8 cellular contexts compared by ENCODE assay signal in the genomic region with DNA sequence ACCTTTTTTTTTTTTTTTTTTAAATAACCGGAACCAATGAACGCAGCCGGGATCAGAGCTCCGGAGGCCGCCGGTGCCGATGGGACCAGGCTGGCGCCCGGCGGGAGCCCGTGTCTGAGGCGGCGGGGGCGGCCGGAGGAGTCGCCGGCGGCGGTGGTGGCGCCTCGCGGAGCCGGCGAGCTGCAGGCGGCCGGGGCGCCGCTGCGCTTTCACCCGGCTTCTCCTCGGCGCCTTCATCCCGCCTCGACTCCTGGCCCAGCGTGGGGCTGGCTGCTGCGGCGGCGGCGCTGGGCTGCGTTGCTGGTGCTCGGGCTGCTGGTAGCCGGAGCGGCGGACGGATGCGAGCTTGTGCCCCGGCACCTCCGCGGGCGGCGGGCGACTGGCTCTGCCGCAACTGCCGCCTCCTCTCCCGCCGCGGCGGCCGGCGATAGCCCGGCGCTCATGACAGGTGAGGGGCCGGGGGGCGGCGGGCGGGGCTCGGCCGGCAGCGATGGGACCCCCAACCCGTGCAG. TPM values are rescaled to one million over a fixed set of nuclear protein-coding genes. Genes with fewer than 3 reads are reported as not detected.
DNase-seq lines count a peak whose midpoint lies in the region; ATAC-seq and TF ChIP-seq lines count a peak whose summit lies in the region.

No MANE protein-coding gene starts in this region.

- H3K27me3 Mint-ChIP-seq in activated naive CD8-positive, alpha-beta T cell treated with anti-CD3 and anti-CD28 coated beads, Interleukin-2, amount 10 ng/mL, durations not matched to agents 7 days and 5 days: no peaks in the 10 kb centered on the region

- H3K4me3 ChIP-seq in SK-N-MC: peak overlapping the region; percentile 86
- H3K4me3 ChIP-seq in psoas muscle: peak overlapping the region; percentile 94

- H3K27ac Mint-ChIP-seq in activated naive CD8-positive, alpha-beta T cell treated with anti-CD3 and anti-CD28 coated beads, Interleukin-2, amount 10 ng/mL, durations not matched to agents 7 days and 5 days: peak overlapping the region; percentile 96

- H3K9me3 Mint-ChIP-seq in activated naive CD8-positive, alpha-beta T cell treated with anti-CD3 and anti-CD28 coated beads, Interleukin-2, amount 10 ng/mL, durations not matched to agents 7 days and 5 days: no peaks in the 10 kb centered on the region

- WGBS in psoas muscle, 3 donors: 0% methylated on average over 35 to 70 of the region's 70 CpGs

- no peaks in the 10 kb centered on the region for H3K9me3 ChIP-seq in SK-N-MC (ENCODE audit: low read depth, low read length)
- H3K9me3 ChIP-seq in psoas muscle: no peaks in the 10 kb centered on the region

- TF ChIP-seq CTCF in psoas muscle (IDR thresholded peaks at IDR 0.05): no peak

- H3K36me3 ChIP-seq in SK-N-MC (ENCODE audit: insufficient read depth, low read length) (no peaks in the 10 kb centered on the region), psoas muscle (ENCODE audit: insufficient read depth in 1 of 2, low read depth in 1 of 2) (no peaks in the 10 kb centered on the region)

- H3K9ac ChIP-seq in SK-N-MC (ENCODE audit: insufficient read length): no peak overlapping the region

- peak in 9 of 14 donors; percentile 57 to 82 (median 70) for DNase-seq in C1 segment of cervical spinal cord (lab: John Stamatoyannopoulos, UW)
- DNase-seq in SK-N-MC (ENCODE audit: low read depth, low spot score): no peak
- peak; percentile 77 for DNase-seq in activated naive CD8-positive, alpha-beta T cell treated with anti-CD3 and anti-CD28 coated beads, Interleukin-2, amount 10 ng/mL, durations not matched to agents 7 days and 5 days
- peak; percentile 64 for DNase-seq in left cardiac atrium
- DNase-seq in psoas muscle: peak; percentile 67 to 76
- no peak for DNase-seq in midbrain (lab: John Stamatoyannopoulos, UW)

- POLR2A ChIA-PET in activated naive CD8-positive, alpha-beta T cell treated with anti-CD3 and anti-CD28 coated beads, Interleukin-2, amount 10 ng/mL, durations not matched to agents 7 days and 5 days (lab: Charles Lee): interaction anchor here (0.7 to 6.5 kb wide), 21 partner anchors 12 to 1001 kb away, joined by 3 to 209 read pairs (median 5); a partner anchor contains a TSS

- peaks cover 41% of the 10 kb centered on the region for H3K4me1 Mint-ChIP-seq in activated naive CD8-positive, alpha-beta T cell treated with anti-CD3 and anti-CD28 coated beads, Interleukin-2, amount 10 ng/mL, durations not matched to agents 7 days and 5 days

- H3K4me1 ChIP-seq in psoas muscle: peaks cover 45% of the 10 kb centered on the region

- no peaks in the 10 kb centered on the region for H3K36me3 Mint-ChIP-seq in activated naive CD8-positive, alpha-beta T cell treated with anti-CD3 and anti-CD28 coated beads, Interleukin-2, amount 10 ng/mL, durations not matched to agents 7 days and 5 days

- no peak overlapping the region; the same call in 1 of the 2 replicates for H3K27ac ChIP-seq in SK-N-MC
- peak overlapping the region; percentile 89 for H3K27ac ChIP-seq in psoas muscle

- H3K4me3 Mint-ChIP-seq in activated naive CD8-positive, alpha-beta T cell treated with anti-CD3 and anti-CD28 coated beads, Interleukin-2, amount 10 ng/mL, durations not matched to agents 7 days and 5 days: peak overlapping the region; percentile 98

- intact Hi-C loops in left cardiac atrium (cut with DNase I): loop anchor here (5.0 to 10.0 kb wide), 4 partner anchors 106 to 146 kb away; no protein-coding TSS in a partner anchor
- intact Hi-C loops in psoas muscle (cut with DNase I): loop anchor here (2.0 to 10.0 kb wide), 3 partner anchors 124 to 279 kb away; a partner anchor contains a TSS

- H3K27me3 ChIP-seq in psoas muscle (ENCODE audit: insufficient read depth in 3 of 3, low read length in 2 of 3): no peaks in the 10 kb centered on the region

- ATAC-seq in GM19372 (IDR thresholded peaks at IDR 0.05; ENCODE audit: low read depth, unreplicated experiment) (peak; percentile 23), HG03432 (IDR thresholded peaks at IDR 0.05; ENCODE audit: unreplicated experiment) (peak; percentile 26), left cardiac atrium (peak; percentile 28 to 35), psoas muscle (peak; percentile 8 to 46 (median 28))
- peak; percentile 19 for ATAC-seq in activated naive CD8-positive, alpha-beta T cell treated with anti-CD3 and anti-CD28 coated beads, Interleukin-2, amount 10 ng/mL, durations not matched to agents 7 days and 5 days (ENCODE audit: low read depth)

RNA-seq across cellular contexts. Expression of a gene that starts 0.3 kb away (rescaled TPM):
- 10 to 100 TPM; 70.2 to 75.2 TPM for total RNA-seq in activated naive CD8-positive, alpha-beta T cell treated with anti-CD3 and anti-CD28 coated beads, Interleukin-2, amount 10 ng/mL, durations not matched to agents 7 days and 5 days
- total RNA-seq in left cardiac atrium (10 to 100 TPM; 12.1 to 16.9 TPM), psoas muscle (1 to 10 TPM; 4.9 to 8.4 (median 5.9) TPM)
- polyA plus RNA-seq in psoas muscle: 1 to 10 TPM; 2.4 to 4.7 (median 4.0) TPM

Comparison
In these comparisons a context has a peak if more than half of its experiments do, and no peak if none do; other contexts are left out.
1. DNase-seq: peak in C1 segment of cervical spinal cord (9 of 14), activated naive CD8-positive, alpha-beta T cell treated with anti-CD3 and anti-CD28 coated beads, Interleukin-2, amount 10 ng/mL, durations not matched to agents 7 days and 5 days (single experiment), left cardiac atrium (single experiment) and psoas muscle (2 of 2); none in SK-N-MC (single experiment) and midbrain (single experiment).
2. Peak in every context shown above with its lines, with median percentiles within 50 percentile points of each other: ATAC-seq.